In the genomic region with DNA sequence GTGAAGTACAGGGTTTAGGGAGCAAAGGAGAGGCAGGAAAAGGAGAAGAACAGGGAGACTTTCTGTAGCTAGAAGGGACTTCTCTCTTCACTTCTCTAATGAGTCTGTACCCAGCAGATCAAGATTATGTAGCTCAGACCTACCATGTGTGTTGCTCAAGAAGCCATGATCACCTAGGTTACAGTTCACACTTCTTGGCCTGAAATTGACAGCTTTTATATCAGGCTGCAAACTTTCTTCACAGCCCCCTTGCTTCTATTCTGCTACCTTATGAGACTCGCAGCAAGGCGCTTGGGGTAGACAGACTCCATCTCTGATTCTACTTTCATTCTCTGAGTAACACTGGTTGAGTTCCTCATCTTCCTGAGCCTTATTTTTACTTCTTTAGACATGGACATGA, we compare ENCODE assay signal across 15 cellular contexts. TPM values are rescaled to one million over a fixed set of nuclear protein-coding genes. Genes with fewer than 3 reads are reported as not detected.
DNase-seq lines count a peak whose midpoint lies in the region; ATAC-seq and TF ChIP-seq lines count a peak whose summit lies in the region.
"Had no signal": no experiment of that assay in that cellular context is flagged by ENCODE, and none has a peak within 500 bp of the region (broad histone marks: within the 10 kb centered on the region; RNA-seq: fewer than 3 reads in every experiment).

No MANE protein-coding gene starts in this region.

- 94% methylated on average over 2 of the region's 2 CpGs for WGBS in smooth muscle cell (ENCODE audit: low lambda C conversion rate)

- no peak overlapping the region for H3K4me2 ChIP-seq in smooth muscle cell

- H3K4me3 ChIP-seq in smooth muscle cell: no peak overlapping the region
- H3K4me3 ChIP-seq: SJSA1, vagina had no signal

- no peaks in the 10 kb centered on the region for H3K27me3 Mint-ChIP-seq in activated T-cell treated with anti-CD3 and anti-CD28 coated beads, Interleukin-2, amount 50 U/mL, for 24 hours
- no peaks in the 10 kb centered on the region for H3K27me3 Mint-ChIP-seq in T-helper 1 cell treated with Interleukin-12 subunit alpha and Interleukin-12 subunit beta and Interleukin-4 antibody, amounts not matched to agents 30 μg/mL and 1 μg/mL, for 36 hours (ENCODE audit: low read depth)
- H3K27me3 Mint-ChIP-seq in effector memory CD8-positive, alpha-beta T cell: no peaks in the 10 kb centered on the region
- no peaks in the 10 kb centered on the region for H3K27me3 Mint-ChIP-seq in stimulated activated naive CD8-positive, alpha-beta T cell treated with anti-CD3 and anti-CD28 coated beads, Interleukin-15, Interleukin-2, amounts not matched to agents 100 ng/mL and 50 ng/mL, for 24 hours

- H3K36me3 Mint-ChIP-seq in activated T-cell treated with anti-CD3 and anti-CD28 coated beads, Interleukin-2, amount 50 U/mL, for 24 hours (ENCODE audit: low read depth): peaks cover 24% of the 10 kb centered on the region
- peaks cover 27% of the 10 kb centered on the region for H3K36me3 Mint-ChIP-seq in T-helper 1 cell treated with Interleukin-12 subunit alpha and Interleukin-12 subunit beta and Interleukin-4 antibody, amounts not matched to agents 30 μg/mL and 1 μg/mL, for 36 hours (ENCODE audit: low read depth)
- H3K36me3 Mint-ChIP-seq in effector memory CD8-positive, alpha-beta T cell (ENCODE audit: insufficient read depth): peaks cover 20% of the 10 kb centered on the region
- peaks cover 5% of the 10 kb centered on the region for H3K36me3 Mint-ChIP-seq in stimulated activated naive CD8-positive, alpha-beta T cell treated with anti-CD3 and anti-CD28 coated beads, Interleukin-15, Interleukin-2, amounts not matched to agents 100 ng/mL and 50 ng/mL, for 24 hours (ENCODE audit: low read depth)

- no peak overlapping the region for H3K27ac ChIP-seq in smooth muscle cell (ENCODE audit: low read depth)
- H3K27ac ChIP-seq: SJSA1 had no signal

- no peak for DNase-seq in activated T-cell treated with anti-CD3 and anti-CD28 coated beads, Interleukin-2, amount 50 U/mL, for 24 hours
- DNase-seq in activated T-cell treated with anti-CD3 and anti-CD28 coated beads for 4 hours (no peak), NCI-H446 treated with DMSO at 0.1 percent for 48 hours (lab: John Stamatoyannopoulos, UW) (no peak), NOMO-1 treated with dmso at 0.1 percent for 144 hours (lab: John Stamatoyannopoulos, UW; ENCODE audit: unreplicated experiment) (no peak), smooth muscle cell (lab: John Stamatoyannopoulos, UW; ENCODE audit: unreplicated experiment) (no peak)
- peak; percentile 36 to 52 (median 42) for DNase-seq in effector memory CD8-positive, alpha-beta T cell
- DNase-seq: ACHN, dermis blood vessel endothelial cell, H9, NCI-H1105 treated with DMSO at 0.1 percent for 48 hours had no signal

- no peaks in the 10 kb centered on the region for H3K4me1 ChIP-seq in smooth muscle cell (ENCODE audit: low read depth)
- H3K4me1 ChIP-seq: SJSA1, vagina had no signal

- peak overlapping the region; percentile 30 for H3K4me3 Mint-ChIP-seq in activated T-cell treated with anti-CD3 and anti-CD28 coated beads, Interleukin-2, amount 50 U/mL, for 24 hours
- H3K4me3 Mint-ChIP-seq in T-helper 1 cell treated with Interleukin-12 subunit alpha and Interleukin-12 subunit beta and Interleukin-4 antibody, amounts not matched to agents 30 μg/mL and 1 μg/mL, for 36 hours: peak overlapping the region; percentile 22
- peak overlapping the region; percentile 57 to 69 for H3K4me3 Mint-ChIP-seq in effector memory CD8-positive, alpha-beta T cell
- peak overlapping the region; percentile 43 for H3K4me3 Mint-ChIP-seq in stimulated activated naive CD8-positive, alpha-beta T cell treated with anti-CD3 and anti-CD28 coated beads, Interleukin-15, Interleukin-2, amounts not matched to agents 100 ng/mL and 50 ng/mL, for 24 hours
- H3K4me3 Mint-ChIP-seq: H9 had no signal

- H2AFZ ChIP-seq in smooth muscle cell (ENCODE audit: low read depth): no peak overlapping the region

- peaks cover 13% of the 10 kb centered on the region for H3K9me3 Mint-ChIP-seq in activated T-cell treated with anti-CD3 and anti-CD28 coated beads, Interleukin-2, amount 50 U/mL, for 24 hours
- peaks cover 7% of the 10 kb centered on the region for H3K9me3 Mint-ChIP-seq in T-helper 1 cell treated with Interleukin-12 subunit alpha and Interleukin-12 subunit beta and Interleukin-4 antibody, amounts not matched to agents 30 μg/mL and 1 μg/mL, for 36 hours
- peaks cover 2 to 5% of the 10 kb centered on the region in 2 donors for H3K9me3 Mint-ChIP-seq in effector memory CD8-positive, alpha-beta T cell
- H3K9me3 Mint-ChIP-seq in stimulated activated naive CD8-positive, alpha-beta T cell treated with anti-CD3 and anti-CD28 coated beads, Interleukin-15, Interleukin-2, amounts not matched to agents 100 ng/mL and 50 ng/mL, for 24 hours: peaks cover 5% of the 10 kb centered on the region

- H3K9me3 ChIP-seq in smooth muscle cell (replicated peaks; ENCODE audit: low read depth): no peaks in the 10 kb centered on the region
- H3K9me3 ChIP-seq: SJSA1, vagina had no signal

- peaks cover 95% of the 10 kb centered on the region for H3K4me1 Mint-ChIP-seq in activated T-cell treated with anti-CD3 and anti-CD28 coated beads, Interleukin-2, amount 50 U/mL, for 24 hours (ENCODE audit: low read depth)
- peaks cover 77% of the 10 kb centered on the region for H3K4me1 Mint-ChIP-seq in T-helper 1 cell treated with Interleukin-12 subunit alpha and Interleukin-12 subunit beta and Interleukin-4 antibody, amounts not matched to agents 30 μg/mL and 1 μg/mL, for 36 hours (ENCODE audit: low read depth)
- H3K4me1 Mint-ChIP-seq in effector memory CD8-positive, alpha-beta T cell (ENCODE audit: low read depth in 2 of 2): peaks cover 64 to 78% of the 10 kb centered on the region in 2 donors
- peaks cover 95% of the 10 kb centered on the region for H3K4me1 Mint-ChIP-seq in stimulated activated naive CD8-positive, alpha-beta T cell treated with anti-CD3 and anti-CD28 coated beads, Interleukin-15, Interleukin-2, amounts not matched to agents 100 ng/mL and 50 ng/mL, for 24 hours (ENCODE audit: low read depth)
- H3K4me1 Mint-ChIP-seq: H9 had no signal

- H3K9ac ChIP-seq in smooth muscle cell (ENCODE audit: low read depth): no peak overlapping the region

- peak overlapping the region; percentile 94 for H3K27ac Mint-ChIP-seq in activated T-cell treated with anti-CD3 and anti-CD28 coated beads, Interleukin-2, amount 50 U/mL, for 24 hours
- peak overlapping the region; percentile 97 for H3K27ac Mint-ChIP-seq in T-helper 1 cell treated with Interleukin-12 subunit alpha and Interleukin-12 subunit beta and Interleukin-4 antibody, amounts not matched to agents 30 μg/mL and 1 μg/mL, for 36 hours
- peak overlapping the region; percentile 97 to 100 for H3K27ac Mint-ChIP-seq in effector memory CD8-positive, alpha-beta T cell
- H3K27ac Mint-ChIP-seq in stimulated activated naive CD8-positive, alpha-beta T cell treated with anti-CD3 and anti-CD28 coated beads, Interleukin-15, Interleukin-2, amounts not matched to agents 100 ng/mL and 50 ng/mL, for 24 hours: peak overlapping the region; percentile 99
- H3K27ac Mint-ChIP-seq: H9 had no signal

- H3K36me3 ChIP-seq in smooth muscle cell (ENCODE audit: low read depth): no peaks in the 10 kb centered on the region
- H3K36me3 ChIP-seq: SJSA1, vagina had no signal

- H3K27me3 ChIP-seq in smooth muscle cell (ENCODE audit: low read depth): no peaks in the 10 kb centered on the region
- H3K27me3 ChIP-seq: SJSA1, vagina had no signal

- no peaks in the 10 kb centered on the region for H3F3A ChIP-seq in smooth muscle cell (ENCODE audit: low read depth)

- H4K20me1 ChIP-seq in smooth muscle cell (ENCODE audit: low read depth): no peaks in the 10 kb centered on the region

- TF ChIP-seq CTCF in smooth muscle cell (IDR thresholded peaks at IDR 0.05; ENCODE audit: borderline replicate concordance, insufficient read depth, poor library complexity, severe bottlenecking): no peak

- peak; percentile 52 for ATAC-seq in effector memory CD8-positive, alpha-beta T cell (replicated peaks)
- ATAC-seq: left lobe of liver had no signal

- H3K79me2 ChIP-seq in smooth muscle cell (ENCODE audit: low read depth): no peaks in the 10 kb centered on the region

RNA-seq across cellular contexts. Expression of a gene that starts 19.6 kb away (rescaled TPM):
- total RNA-seq in smooth muscle cell: not detected in 2 replicates
- polyA plus RNA-seq in smooth muscle cell: 0.14 TPM in 1 of 2 replicates, not detected in the other
- total RNA-seq: H9 had no signal

RNA-seq across cellular contexts. Expression of a gene that starts 33.7 kb away (rescaled TPM):
- total RNA-seq in smooth muscle cell: not detected in 2 replicates
- polyA plus RNA-seq in smooth muscle cell: not detected in 2 replicates
- total RNA-seq: H9, SJSA1 had no signal

RNA-seq across cellular contexts. Expression of a gene that starts 50.5 kb away (rescaled TPM):
- total RNA-seq in smooth muscle cell: not detected in 2 replicates
- polyA plus RNA-seq in smooth muscle cell: not detected in 2 replicates
- total RNA-seq: H9, SJSA1 had no signal

Comparison
In these comparisons a context has a peak if more than half of its experiments do, and no peak if none do; other contexts are left out.
1. DNase-seq: peak in effector memory CD8-positive, alpha-beta T cell (3 of 3); none in activated T-cell treated with anti-CD3 and anti-CD28 coated beads, Interleukin-2, amount 50 U/mL, for 24 hours (single experiment), activated T-cell treated with anti-CD3 and anti-CD28 coated beads for 4 hours (single experiment), NCI-H446 treated with DMSO at 0.1 percent for 48 hours (single experiment), NOMO-1 treated with dmso at 0.1 percent for 144 hours (single experiment) and smooth muscle cell (single experiment).
2. Peak in every context shown above with its lines, with median percentiles within 50 percentile points of each other: H3K27ac Mint-ChIP-seq and H3K4me3 Mint-ChIP-seq.